Comparison of ENCODE assay signal across 8 cellular contexts in the genomic region with DNA sequence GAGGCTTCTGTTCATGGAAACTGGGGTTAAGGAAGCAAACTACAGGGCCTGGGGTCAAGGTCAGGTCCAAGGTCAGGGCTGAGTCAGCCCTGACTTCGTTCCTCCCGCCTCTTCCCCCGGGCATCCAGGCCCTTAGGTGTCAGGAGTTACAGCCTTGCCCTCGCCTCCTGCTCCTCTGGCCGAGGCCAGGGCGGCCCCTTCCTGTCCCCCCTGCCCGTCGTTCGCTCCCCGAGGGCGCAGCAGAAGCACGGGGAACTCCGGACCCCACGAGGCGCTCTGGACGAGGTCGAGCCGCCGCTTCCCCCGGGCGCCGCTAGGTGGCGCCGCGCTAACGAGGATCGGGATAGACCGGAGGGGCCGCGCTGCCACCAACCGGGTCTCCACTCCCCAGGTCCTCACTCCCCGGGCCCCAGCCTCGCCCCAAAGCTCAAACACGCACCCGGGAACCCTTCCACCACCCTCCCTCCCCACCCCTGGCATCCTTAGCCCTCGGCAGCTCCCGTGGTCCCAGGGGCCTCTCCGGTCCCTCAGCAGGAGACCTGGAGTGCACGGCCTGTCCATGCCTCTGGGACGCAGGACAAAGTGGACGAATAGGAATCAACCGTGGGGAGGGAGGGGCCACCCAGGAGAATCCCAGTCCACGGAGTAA. TPM values are rescaled to one million over a fixed set of nuclear protein-coding genes. Genes with fewer than 3 reads are reported as not detected.
DNase-seq lines count a peak whose midpoint lies in the region; ATAC-seq and TF ChIP-seq lines count a peak whose summit lies in the region.

No MANE protein-coding gene starts in this region.

- peaks cover 5% of the 10 kb centered on the region for H3K27me3 ChIP-seq in lower lobe of right lung (ENCODE audit: low read depth)

- intact Hi-C loops in lower lobe of right lung (cut with DNase I), result no loop called here

- H3K4me1 ChIP-seq in lower lobe of right lung, result peaks cover 9% of the 10 kb centered on the region

- no peak overlapping the region for H3K4me3 ChIP-seq in HFF-Myc (replicated peaks; ENCODE audit: low read depth, low read length)
- H3K4me3 ChIP-seq in lower lobe of right lung, result peak overlapping the region; percentile 28

- peak; percentile 89 to 93 for ATAC-seq in lower lobe of right lung
- no peak for ATAC-seq in GM21360 (IDR thresholded peaks at IDR 0.05; ENCODE audit: unreplicated experiment)

- no peaks in the 10 kb centered on the region for H3K9me3 ChIP-seq in lower lobe of right lung

- no peak overlapping the region for H3K27ac ChIP-seq in lower lobe of right lung

- peak; percentile 90 for TF ChIP-seq CTCF in HFF-Myc (IDR thresholded peaks at IDR 0.05; ENCODE audit: low read depth, low read length, missing control alignments)
- TF ChIP-seq CTCF in lower lobe of right lung (IDR thresholded peaks at IDR 0.05), result peak; percentile 97

- DNase-seq in DMS53 (lab: John Stamatoyannopoulos, UW), result peak; percentile 82
- no peak for DNase-seq in HFF-Myc (ENCODE audit: extremely low read depth, low read depth)
- DNase-seq in NCI-H2227 (lab: John Stamatoyannopoulos, UW; ENCODE audit: unreplicated experiment), result peak; percentile 88
- peak; percentile 67 to 78 for DNase-seq in activated CD4-positive, alpha-beta T cell treated with anti-CD3 and anti-CD28 coated beads, Interleukin-2, amount 50 U/mL, for 24 hours (ENCODE audit: low read depth in 1 of 2, low spot score in 1 of 2)
- DNase-seq in dermis blood vessel endothelial cell, result peak; percentile 79
- DNase-seq in lower lobe of right lung, result peak; percentile 89
- peak; percentile 74 for DNase-seq in stimulated activated CD8-positive, alpha-beta memory T cell treated with anti-CD3 and anti-CD28 coated beads, Interleukin-12 subunit alpha, Interleukin-12 subunit beta, amount 100 ng/mL, for 1 hour (ENCODE audit: low read depth)

- no peaks in the 10 kb centered on the region for H3K36me3 ChIP-seq in lower lobe of right lung

RNA-seq across cellular contexts. Expression of a gene that starts 59.2 kb away (rescaled TPM):
- not detected in 2 replicates for total RNA-seq in dermis blood vessel endothelial cell
- not detected for total RNA-seq in lower lobe of right lung
